ENCODE assay signal across 15 cellular contexts in genomic region chr6:170022291-170022722, GRCh38.
DNase-seq lines count a peak whose midpoint lies in the region; ATAC-seq and TF ChIP-seq lines count a peak whose summit lies in the region.
"Had no signal": no experiment of that assay in that cellular context is flagged by ENCODE, and none has a peak within 500 bp of the region (broad histone marks: within the 10 kb centered on the region; RNA-seq: fewer than 3 reads in every experiment).

No MANE protein-coding gene starts in this region.

- WGBS in upper lobe of left lung, 2 donors = 91 to 93% methylated on average over 23 of the region's 23 CpGs

- peaks cover 12 to 28% of the 10 kb centered on the region in 2 experiments for H3K4me1 ChIP-seq in neutrophil (ENCODE audit: control insufficient read depth in 1 of 2, insufficient read depth in 1 of 2, low read depth in 1 of 2, low read length in 1 of 2)
- peaks cover 0 to 29% (median 13%) of the 10 kb centered on the region in 4 donors for H3K4me1 ChIP-seq in upper lobe of left lung
- H3K4me1 ChIP-seq: BLaER1 had no signal

- TF ChIP-seq CTCF in WTC11 (IDR thresholded peaks at IDR 0.05) = no peak
- TF ChIP-seq CTCF in neutrophil (IDR thresholded peaks at IDR 0.05) = no peak
- no peak for TF ChIP-seq CTCF in upper lobe of left lung (IDR thresholded peaks at IDR 0.05)

- no peak for TF ChIP-seq POLR2A in upper lobe of left lung (IDR thresholded peaks at IDR 0.05)

- no peak overlapping the region for H3K27ac Mint-ChIP-seq in activated naive CD8-positive, alpha-beta T cell treated with anti-CD3 and anti-CD28 coated beads for 36 hours
- no peak overlapping the region for H3K27ac Mint-ChIP-seq in activated naive CD8-positive, alpha-beta T cell treated with anti-CD3 and anti-CD28 coated beads, Interleukin-2, amount 50 U/mL, for 24 hours
- H3K27ac Mint-ChIP-seq in WTC11 = no peak overlapping the region; the same call in 1 of the 2 replicates

- TF ChIP-seq EP300 in upper lobe of left lung (IDR thresholded peaks at IDR 0.05) = no peak

- CTCF ChIA-PET in WTC11 (lab: Charles Lee) = no interaction called here

- H3K27me3 ChIP-seq in neutrophil = peaks cover 38% of the 10 kb centered on the region
- peaks cover 0 to 4% (median 0%) of the 10 kb centered on the region in 4 donors for H3K27me3 ChIP-seq in upper lobe of left lung
- H3K27me3 ChIP-seq: BLaER1 had no signal

- H3K9me3 ChIP-seq in neutrophil = no peaks in the 10 kb centered on the region
- no peaks in the 10 kb centered on the region for H3K9me3 ChIP-seq in upper lobe of left lung

- H3K4me3 ChIP-seq in neutrophil (ENCODE audit: low read depth in 1 of 2, low read length in 1 of 2) = peak overlapping the region; percentile 49 to 54
- H3K4me3 ChIP-seq in upper lobe of left lung = no peak overlapping the region
- H3K4me3 ChIP-seq: BLaER1 had no signal

- DNase-seq in activated naive CD8-positive, alpha-beta T cell treated with anti-CD3 and anti-CD28 coated beads for 36 hours = no peak
- no peak for DNase-seq in activated naive CD8-positive, alpha-beta T cell treated with anti-CD3 and anti-CD28 coated beads, Interleukin-2, amount 50 U/mL, for 24 hours
- no peak for DNase-seq in WTC11 (ENCODE audit: low spot score)
- DNase-seq in upper lobe of left lung = peak; percentile 18 to 58
- no peak for DNase-seq in retina
- DNase-seq in posterior vena cava (ENCODE audit: low spot score) = no peak
- DNase-seq: DND-41, KG1, NCI-H1048, NCI-H1436 treated with DMSO at 0.1 percent for 48 hours, NCI-H2029 treated with DMSO at 0.1 percent for 48 hours, NCI-H524 had no signal

- peak overlapping the region; percentile 47 for H3K4me3 Mint-ChIP-seq in activated naive CD8-positive, alpha-beta T cell treated with anti-CD3 and anti-CD28 coated beads for 36 hours
- H3K4me3 Mint-ChIP-seq in activated naive CD8-positive, alpha-beta T cell treated with anti-CD3 and anti-CD28 coated beads, Interleukin-2, amount 50 U/mL, for 24 hours = no peak overlapping the region
- H3K4me3 Mint-ChIP-seq in WTC11 = no peak overlapping the region

- POLR2A ChIA-PET in WTC11 (lab: Charles Lee) = no interaction called here

- no peaks in the 10 kb centered on the region for H3K9me3 Mint-ChIP-seq in activated naive CD8-positive, alpha-beta T cell treated with anti-CD3 and anti-CD28 coated beads for 36 hours
- H3K9me3 Mint-ChIP-seq in activated naive CD8-positive, alpha-beta T cell treated with anti-CD3 and anti-CD28 coated beads, Interleukin-2, amount 50 U/mL, for 24 hours = no peaks in the 10 kb centered on the region
- H3K9me3 Mint-ChIP-seq in WTC11 = no peaks in the 10 kb centered on the region

- no peaks in the 10 kb centered on the region for H3K36me3 ChIP-seq in neutrophil
- H3K36me3 ChIP-seq in upper lobe of left lung = no peaks in the 10 kb centered on the region
- H3K36me3 ChIP-seq: BLaER1 had no signal

- H3K27me3 Mint-ChIP-seq in activated naive CD8-positive, alpha-beta T cell treated with anti-CD3 and anti-CD28 coated beads for 36 hours = peaks cover 7% of the 10 kb centered on the region
- H3K27me3 Mint-ChIP-seq in activated naive CD8-positive, alpha-beta T cell treated with anti-CD3 and anti-CD28 coated beads, Interleukin-2, amount 50 U/mL, for 24 hours = peaks cover 16% of the 10 kb centered on the region
- H3K27me3 Mint-ChIP-seq in WTC11 (ENCODE audit: low read depth) = peaks cover 2% of the 10 kb centered on the region; the same call in 1 of the 2 replicates

- H3K4me1 Mint-ChIP-seq in activated naive CD8-positive, alpha-beta T cell treated with anti-CD3 and anti-CD28 coated beads for 36 hours = no peaks in the 10 kb centered on the region
- H3K4me1 Mint-ChIP-seq in activated naive CD8-positive, alpha-beta T cell treated with anti-CD3 and anti-CD28 coated beads, Interleukin-2, amount 50 U/mL, for 24 hours = no peaks in the 10 kb centered on the region
- peaks cover 4% of the 10 kb centered on the region for H3K4me1 Mint-ChIP-seq in WTC11

- intact Hi-C loops in posterior vena cava (cut with DNase I) = no loop called here

- ATAC-seq in activated naive CD8-positive, alpha-beta T cell treated with anti-CD3 and anti-CD28 coated beads, Interleukin-2, amount 50 U/mL, for 24 hours = no peak
- no peak for ATAC-seq in WTC11
- ATAC-seq in upper lobe of left lung (ENCODE audit: low FRiP score in 2 of 2) = no peak
- ATAC-seq: HepG2 had no signal

- H3K27ac ChIP-seq in neutrophil (no peak overlapping the region), upper lobe of left lung (no peak overlapping the region)
- H3K27ac ChIP-seq: BLaER1 had no signal

- no peaks in the 10 kb centered on the region for H3K36me3 Mint-ChIP-seq in activated naive CD8-positive, alpha-beta T cell treated with anti-CD3 and anti-CD28 coated beads for 36 hours
- no peaks in the 10 kb centered on the region for H3K36me3 Mint-ChIP-seq in activated naive CD8-positive, alpha-beta T cell treated with anti-CD3 and anti-CD28 coated beads, Interleukin-2, amount 50 U/mL, for 24 hours (ENCODE audit: low read depth)
- no peaks in the 10 kb centered on the region for H3K36me3 Mint-ChIP-seq in WTC11

TF ChIP-seq in WTC11, 78 proteins besides CTCF, POLR2A, EP300 and RAD21:
- TF ChIP-seq PRDM15 (CRISPR knock-in tag; IDR thresholded peaks at IDR 0.05) = 0 out of 2 replicates have a peak, but pooled peaks have one; percentile 39
- no peak for TF ChIP-seq TEAD1 (CRISPR knock-in tag; IDR thresholded peaks at IDR 0.05)
- no peak for TF ChIP-seq ZNF317 (CRISPR knock-in tag; IDR thresholded peaks at IDR 0.05; ENCODE audit: borderline replicate concordance, low read depth)
- no peak for TF ChIP-seq RELA (CRISPR knock-in tag; IDR thresholded peaks at IDR 0.05; ENCODE audit: borderline replicate concordance)
- no peak for TF ChIP-seq ZNF671 (CRISPR knock-in tag; IDR thresholded peaks at IDR 0.05)
- no peak for TF ChIP-seq KAT7 (CRISPR knock-in tag; IDR thresholded peaks at IDR 0.05; ENCODE audit: borderline replicate concordance)

Comparison
In these comparisons a context has a peak if more than half of its experiments do, and no peak if none do; other contexts are left out.
1. DNase-seq: peak in upper lobe of left lung (2 of 2); none in activated naive CD8-positive, alpha-beta T cell treated with anti-CD3 and anti-CD28 coated beads for 36 hours (single experiment), activated naive CD8-positive, alpha-beta T cell treated with anti-CD3 and anti-CD28 coated beads, Interleukin-2, amount 50 U/mL, for 24 hours (single experiment), WTC11 (single experiment), retina (single experiment) and posterior vena cava (single experiment).
2. H3K4me3 ChIP-seq: peak in neutrophil (2 of 2); none in upper lobe of left lung (0 of 4).